In genomic region chr2:65541773-65542172, GRCh38 we compare ENCODE assay signal across 11 cellular contexts.
"Had no signal": no experiment of that assay in that cellular context is flagged by ENCODE, and none has a peak within 500 bp of the region (broad histone marks: within the 10 kb centered on the region; RNA-seq: fewer than 3 reads in every experiment).

No MANE protein-coding gene starts in this region.

- H3K4me3 ChIP-seq: GM23248, GM23338, HAP-1 had no signal

- FAIRE-seq: H1, H54 had no signal

- H3K9ac ChIP-seq: GM23248 had no signal

- ATAC-seq: GM23338, HCT116 had no signal

- H2AFZ ChIP-seq: GM23248, GM23338 had no signal

- DNase-seq: GM23248, GOT3, H7, H9, HCEC 1CT, HFFc6 had no signal

- H3K36me3 ChIP-seq: HAP-1 had no signal

- H3K4me2 ChIP-seq: GM23338 had no signal

- H3K9me3 ChIP-seq: HAP-1 had no signal

- H3K4me1 ChIP-seq: HAP-1 had no signal

- H3K27ac ChIP-seq: GM23248 had no signal
